In the genomic region with DNA sequence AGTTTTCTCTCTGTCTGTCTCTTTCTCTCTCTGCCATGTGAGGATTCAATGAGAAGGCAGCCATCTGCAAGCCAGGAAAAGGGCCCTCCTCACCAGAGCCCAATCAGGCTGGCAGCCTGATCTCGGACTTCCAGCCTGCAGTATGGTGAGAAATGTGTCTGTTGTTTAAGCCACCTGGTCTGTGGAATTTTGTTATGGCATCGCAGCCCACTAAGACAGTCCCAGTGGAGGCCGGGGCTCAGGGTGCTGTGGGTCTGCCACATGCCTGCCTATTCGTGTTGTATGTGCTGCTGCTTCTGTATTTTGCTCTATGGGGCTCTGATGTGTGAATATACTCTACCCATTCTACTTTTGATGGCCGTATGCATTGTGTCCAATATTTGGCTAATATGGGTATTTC, we compare ENCODE assay signal across 20 cellular contexts.
A peak's percentile ranks its signal among the peaks of the same experiment; 100 is the strongest.
DNase-seq lines count a peak whose midpoint lies in the region; ATAC-seq and TF ChIP-seq lines count a peak whose summit lies in the region.
"Had no signal": no experiment of that assay in that cellular context is flagged by ENCODE, and none has a peak within 500 bp of the region (broad histone marks: within the 10 kb centered on the region; RNA-seq: fewer than 3 reads in every experiment).

No MANE protein-coding gene starts in this region.

- H2BK12ac ChIP-seq in trophoblast cell (ENCODE audit: low read length), result no peak overlapping the region

- no peak overlapping the region for H3K4me2 ChIP-seq in trophoblast cell (ENCODE audit: low read length)
- H3K4me2 ChIP-seq: KMS-11 had no signal

- no peaks in the 10 kb centered on the region for H3K79me2 ChIP-seq in trophoblast cell (ENCODE audit: control insufficient read depth, insufficient read depth, low read length, poor library complexity)

- no peak overlapping the region for H3K4me3 ChIP-seq in trophoblast cell (ENCODE audit: low read depth, low read length)
- H3K4me3 ChIP-seq in vagina, result no peak overlapping the region
- H3K4me3 ChIP-seq: BLaER1 treated with 17β-estradiol and CSF1 and Interleukin-3, amounts not matched to agents 10 nM and 100 nM; GM12878 had no signal

- H4K12ac ChIP-seq in trophoblast cell (ENCODE audit: low read depth, low read length), result no peak overlapping the region

- POLR2A ChIA-PET in MCF 10A (lab: Yijun Ruan, JAX), result interaction anchor here (0.6 kb wide), 1 partner anchor 1282 kb away, joined by 4 read pairs; no protein-coding TSS in a partner anchor

- no peaks in the 10 kb centered on the region for H3K79me1 ChIP-seq in trophoblast cell (ENCODE audit: low read length)

- no CpG with 5 or more reads among the region's 5 CpGs for WGBS in trophoblast cell (ENCODE audit: extremely low coverage, insufficient coverage, insufficient read length)

- CTCF ChIA-PET in MCF 10A (lab: Yijun Ruan, JAX), result no interaction called here

- H2BK5ac ChIP-seq in trophoblast cell (ENCODE audit: low read depth, low read length, poor library complexity), result no peak overlapping the region

- H3K4me1 Mint-ChIP-seq in MCF 10A (ENCODE audit: insufficient read depth, unreplicated experiment), result no peaks in the 10 kb centered on the region
- H3K4me1 Mint-ChIP-seq: CD8-positive, alpha-beta memory T cell had no signal

- ATAC-seq in GM21423 (IDR thresholded peaks at IDR 0.05; ENCODE audit: unreplicated experiment), result no peak
- ATAC-seq: GM12878 had no signal

- intact Hi-C loops in vagina (cut with DNase I) (no loop called here), MCF 10A (cut with micrococcal nuclease) (no loop called here)

- H2AFZ ChIP-seq in trophoblast cell (ENCODE audit: insufficient read depth, low read length, poor library complexity), result no peak overlapping the region

- H3K4me1 ChIP-seq in trophoblast cell (ENCODE audit: control insufficient read depth in 1 of 2, insufficient read depth in 2 of 2, low read length in 2 of 2), result no peaks in the 10 kb centered on the region
- no peaks in the 10 kb centered on the region for H3K4me1 ChIP-seq in vagina

- H3K27me3 Mint-ChIP-seq in MCF 10A (ENCODE audit: insufficient read depth, unreplicated experiment), result no peaks in the 10 kb centered on the region

- H3K9me3 ChIP-seq in trophoblast cell (ENCODE audit: insufficient read depth, low read depth, low read length), result peaks cover 3% of the 10 kb centered on the region
- no peaks in the 10 kb centered on the region for H3K9me3 ChIP-seq in vagina

- H3K36me3 ChIP-seq in trophoblast cell (ENCODE audit: control insufficient read depth in 1 of 2, insufficient read depth in 2 of 2, low read length in 2 of 2), result no peaks in the 10 kb centered on the region
- no peaks in the 10 kb centered on the region for H3K36me3 ChIP-seq in vagina

- no peak overlapping the region for H3K23ac ChIP-seq in trophoblast cell (ENCODE audit: low read length)

- no peak overlapping the region for H3K9ac ChIP-seq in trophoblast cell (ENCODE audit: low read length)
- H3K9ac ChIP-seq: BLaER1 treated with 17β-estradiol and CSF1 and Interleukin-3, amounts not matched to agents 10 nM and 100 nM; KMS-11 had no signal

- TF ChIP-seq CTCF in vagina (IDR thresholded peaks at IDR 0.05), result no peak
- no peak for TF ChIP-seq CTCF in MCF 10A (IDR thresholded peaks at IDR 0.05; ENCODE audit: unreplicated experiment)

- H4K91ac ChIP-seq in trophoblast cell (ENCODE audit: low read depth, low read length), result no peak overlapping the region

- no peak overlapping the region for H2AK5ac ChIP-seq in trophoblast cell (ENCODE audit: low read length)

- no peak overlapping the region for H3K4me3 Mint-ChIP-seq in MCF 10A (ENCODE audit: unreplicated experiment)
- H3K4me3 Mint-ChIP-seq: CD8-positive, alpha-beta memory T cell had no signal

- no peak overlapping the region for H4K8ac ChIP-seq in trophoblast cell (ENCODE audit: low read depth, low read length)

- H3K27me3 ChIP-seq in trophoblast cell (ENCODE audit: insufficient read depth, low read length), result no peaks in the 10 kb centered on the region
- H3K27me3 ChIP-seq in vagina, result no peaks in the 10 kb centered on the region
- H3K27me3 ChIP-seq: BLaER1 treated with 17β-estradiol and CSF1 and Interleukin-3, amounts not matched to agents 10 nM and 100 nM had no signal

- H3K27ac Mint-ChIP-seq in MCF 10A (ENCODE audit: low read depth, unreplicated experiment), result no peak overlapping the region
- H3K27ac Mint-ChIP-seq: CD8-positive, alpha-beta memory T cell had no signal

- H3K18ac ChIP-seq in trophoblast cell (ENCODE audit: low read length), result no peak overlapping the region

- no TSS peak for BruUV-seq in MCF 10A (replicated peaks; lab: Mats Ljungman, UMichigan)

- no peak overlapping the region for H3K4ac ChIP-seq in trophoblast cell (ENCODE audit: low read depth, low read length)

- TF ChIP-seq POLR2A in vagina (IDR thresholded peaks at IDR 0.05), result no peak

- H3K36me3 Mint-ChIP-seq in MCF 10A (ENCODE audit: insufficient read depth, unreplicated experiment), result no peaks in the 10 kb centered on the region

- no peak overlapping the region for H2BK120ac ChIP-seq in trophoblast cell (ENCODE audit: insufficient read depth, low read length, poor library complexity)

- H3K27ac ChIP-seq in trophoblast cell (ENCODE audit: low read depth, low read length), result no peak overlapping the region
- H3K27ac ChIP-seq in vagina, result no peak overlapping the region
- H3K27ac ChIP-seq: BLaER1 treated with 17β-estradiol and CSF1 and Interleukin-3, amounts not matched to agents 10 nM and 100 nM; KMS-11 had no signal

- H3K9me3 Mint-ChIP-seq in MCF 10A (ENCODE audit: unreplicated experiment), result peaks cover 4% of the 10 kb centered on the region

- no peak overlapping the region for H3K14ac ChIP-seq in trophoblast cell (ENCODE audit: low read length)

- peak; percentile 4 for DNase-seq in activated CD8-positive, alpha-beta memory T cell treated with anti-CD3 and anti-CD28 coated beads, Interleukin-2, amount 50 U/mL, for 4 hours
- no peak for DNase-seq in activated CD8-positive, alpha-beta memory T cell treated with anti-CD3 and anti-CD28 coated beads, Interleukin-2, amount 50 U/mL, for 48 hours
- DNase-seq in islet precursor cell (peak; percentile 41), trophoblast cell (peak; percentile 21 to 57), vagina (ENCODE audit: extremely low spot score in 2 of 2) (peak; percentile 25 to 77), MCF 10A (ENCODE audit: unreplicated experiment) (no peak)
- no peak for DNase-seq in activated CD4-positive, alpha-beta T cell treated with anti-CD3 and anti-CD28 coated beads, Interleukin-2, amount 50 U/mL, for 48 hours
- DNase-seq: 8988T; CD8-positive, alpha-beta memory T cell; DMS79 treated with DMSO at 0.1 percent for 48 hours; MM.1S; NCI-H1092 treated with DMSO at 0.1 percent for 48 hours; NCI-H1694 treated with DMSO at 0.1 percent for 48 hours; NCI-H2107; NCI-H226; NCI-H524 treated with DMSO at 0.1 percent for 48 hours had no signal

Comparison
In these comparisons a context has a peak if more than half of its experiments do, and no peak if none do; other contexts are left out.
1. DNase-seq: peak in activated CD8-positive, alpha-beta memory T cell treated with anti-CD3 and anti-CD28 coated beads, Interleukin-2, amount 50 U/mL, for 4 hours (single experiment), islet precursor cell (single experiment), trophoblast cell (2 of 2) and vagina (2 of 2); none in activated CD8-positive, alpha-beta memory T cell treated with anti-CD3 and anti-CD28 coated beads, Interleukin-2, amount 50 U/mL, for 48 hours (single experiment), MCF 10A (single experiment) and activated CD4-positive, alpha-beta T cell treated with anti-CD3 and anti-CD28 coated beads, Interleukin-2, amount 50 U/mL, for 48 hours (0 of 2).